In genomic region chr7:33055147-33055546, GRCh38 we compare ENCODE assay signal across 1 cellular context.
TF ChIP-seq lines count a peak whose summit lies in the region.

No MANE protein-coding gene starts in this region.

TF ChIP-seq in endothelial cell of umbilical vein, 7 proteins besides CTCF, POLR2A, EP300 and RAD21 (continued from another document):
- TF ChIP-seq EZH2 (IDR thresholded peaks at IDR 0.05; ENCODE audit: borderline replicate concordance, low read depth, low read length, severe bottlenecking), result no peak
- TF ChIP-seq MYC (IDR thresholded peaks at IDR 0.05; ENCODE audit: low read depth, low read length), result no peak
- TF ChIP-seq MAX (IDR thresholded peaks at IDR 0.05; ENCODE audit: insufficient read depth, insufficient read length), result no peak
- no peak for TF ChIP-seq FOS (IDR thresholded peaks at IDR 0.05; ENCODE audit: borderline replicate concordance, insufficient read depth, low read length)
